In the genomic region with DNA sequence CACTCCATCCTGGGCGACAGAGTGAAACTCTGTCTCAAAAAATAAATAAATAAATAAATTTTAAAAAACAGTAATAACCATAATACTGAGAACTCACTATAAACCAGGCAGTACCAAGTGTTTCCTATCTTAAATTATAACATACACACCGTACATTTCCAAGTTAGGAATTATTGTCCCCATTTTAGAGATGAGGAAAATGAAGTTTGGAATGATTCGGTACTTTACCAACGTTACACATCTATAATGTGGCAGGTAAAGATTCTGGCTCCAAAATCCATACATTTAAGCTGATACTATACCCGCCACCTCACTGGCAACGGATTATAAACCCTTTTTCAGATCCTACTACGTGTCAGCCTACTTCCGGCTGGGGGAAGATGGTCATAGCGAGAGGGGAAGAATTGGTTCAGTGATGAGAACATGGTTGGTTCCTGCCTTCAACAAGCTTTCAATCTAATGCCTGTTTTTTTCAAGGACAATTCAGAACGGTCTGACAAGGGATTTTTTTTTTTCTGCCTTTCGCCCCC, we compare ENCODE assay signal across 12 cellular contexts.
DNase-seq lines count a peak whose midpoint lies in the region; ATAC-seq, FAIRE-seq and TF ChIP-seq lines count a peak whose summit lies in the region.
"Had no signal": no experiment of that assay in that cellular context is flagged by ENCODE, and none has a peak within 500 bp of the region (broad histone marks: within the 10 kb centered on the region; RNA-seq: fewer than 3 reads in every experiment).

No MANE protein-coding gene starts in this region.

- intact Hi-C loops in Calu3 (cut with micrococcal nuclease; ENCODE audit: unreplicated experiment) (loop anchor here (5.0 kb wide), 1 partner anchor 158 kb away; no protein-coding TSS in a partner anchor), ascending aorta (cut with DNase I) (loop anchor here (5.0 kb wide), 3 partner anchors 128 to 393 kb away; no protein-coding TSS in a partner anchor), kidney (cut with DNase I) (no loop called here), gastrocnemius medialis (cut with DNase I; ENCODE audit: low total_unique reads) (loop anchor here (5.0 kb wide), 1 partner anchor 513 kb away; a partner anchor contains a TSS), sciatic nerve (cut with DNase I) (no loop called here)

- no peak for TF ChIP-seq POLR2A in gastrocnemius medialis (IDR thresholded peaks at IDR 0.05)

- no peaks in the 10 kb centered on the region for H3K27me3 ChIP-seq in ascending aorta
- no peaks in the 10 kb centered on the region for H3K27me3 ChIP-seq in gastrocnemius medialis
- H3K27me3 ChIP-seq: SJSA1 had no signal

- H3K36me3 ChIP-seq in ascending aorta (no peaks in the 10 kb centered on the region), kidney (ENCODE audit: control insufficient read depth in 1 of 2, insufficient read depth in 2 of 2, low read length in 2 of 2) (no peaks in the 10 kb centered on the region), gastrocnemius medialis (no peaks in the 10 kb centered on the region)
- H3K36me3 ChIP-seq: SJSA1 had no signal

- peaks cover 47% of the 10 kb centered on the region for H3K36me3 Mint-ChIP-seq in Calu3 (ENCODE audit: insufficient read depth, unreplicated experiment)

- ATAC-seq in gastrocnemius medialis = no peak
- no peak for ATAC-seq in sciatic nerve
- ATAC-seq: activated CD8-positive, alpha-beta T cell treated with anti-CD3 and anti-CD28 coated beads, Interleukin-2, amount 10 ng/mL, durations not matched to agents 7 days and 5 days had no signal

- peaks cover 3 to 6% of the 10 kb centered on the region in 2 donors for H3K9me3 ChIP-seq in ascending aorta
- H3K9me3 ChIP-seq in kidney (ENCODE audit: control insufficient read depth in 1 of 2, low read length in 2 of 2) = peaks cover 0 to 5% of the 10 kb centered on the region in 2 donors
- peaks cover 0 to 4% (median 0%) of the 10 kb centered on the region in 3 donors for H3K9me3 ChIP-seq in gastrocnemius medialis

- peaks cover under 1% of the 10 kb centered on the region for H3K9me3 Mint-ChIP-seq in Calu3 (ENCODE audit: low read depth, unreplicated experiment)

- peak overlapping the region; percentile 65 for H3K4me3 Mint-ChIP-seq in Calu3 (ENCODE audit: low read depth, unreplicated experiment)
- H3K4me3 Mint-ChIP-seq: activated CD8-positive, alpha-beta T cell treated with anti-CD3 and anti-CD28 coated beads, Interleukin-2, amount 10 ng/mL, durations not matched to agents 7 days and 5 days had no signal

- H3K4me1 Mint-ChIP-seq in Calu3 (ENCODE audit: low read depth, unreplicated experiment) = peaks cover 76% of the 10 kb centered on the region

- peak overlapping the region; percentile 74 to 85 for H3K27ac ChIP-seq in ascending aorta
- H3K27ac ChIP-seq in kidney (ENCODE audit: low read depth in 2 of 2, low read length in 2 of 2) = peak overlapping the region; percentile 81 to 87
- peak overlapping the region; percentile 67 to 87 (median 85) for H3K27ac ChIP-seq in gastrocnemius medialis

- peak overlapping the region; percentile 95 for H3K27ac Mint-ChIP-seq in Calu3 (ENCODE audit: unreplicated experiment)

- CTCF ChIA-PET in Calu3 (lab: Charles Lee) = interaction anchor here (1.9 kb wide), 1 partner anchor 106 kb away, joined by 16 read pairs; a partner anchor contains a TSS

- DNase-seq in Calu3 (no peak), ascending aorta (ENCODE audit: low spot score in 2 of 2) (no peak), kidney (no peak), gastrocnemius medialis (no peak), sciatic nerve (ENCODE audit: low spot score) (no peak), G401 (ENCODE audit: low spot score) (no peak), DMS153 (lab: John Stamatoyannopoulos, UW) (no peak)
- DNase-seq in activated CD4-positive, alpha-beta T cell treated with anti-CD3 and anti-CD28 coated beads for 4 hours = no peak
- DNase-seq: activated CD8-positive, alpha-beta T cell treated with anti-CD3 and anti-CD28 coated beads, Interleukin-2, amount 10 ng/mL, durations not matched to agents 7 days and 5 days; NCI-H1417 treated with DMSO at 0.1 percent for 48 hours; stimulated activated CD4-positive, alpha-beta T cell treated with anti-CD3 and anti-CD28 coated beads, Interleukin-4, amount 100 ng/mL, for 4 hours had no signal

- TF ChIP-seq CTCF in Calu3 (IDR thresholded peaks at IDR 0.05; ENCODE audit: unreplicated experiment) (no peak), ascending aorta (IDR thresholded peaks at IDR 0.05) (no peak), kidney (IDR thresholded peaks at IDR 0.05; ENCODE audit: borderline replicate concordance, extremely low read depth, insufficient read depth) (no peak), gastrocnemius medialis (IDR thresholded peaks at IDR 0.05 in 4 of 5, conservative IDR thresholded peaks at IDR 0.05 in 1 of 5) (no peak)

- H3K4me3 ChIP-seq in ascending aorta (peak overlapping the region; percentile 20 to 52), kidney (ENCODE audit: low read length in 2 of 2) (no peak overlapping the region), gastrocnemius medialis (peak overlapping the region; percentile 40 to 46 (median 40))
- H3K4me3 ChIP-seq: SJSA1 had no signal

- H3K27me3 Mint-ChIP-seq in Calu3 (ENCODE audit: unreplicated experiment) = no peaks in the 10 kb centered on the region

- no peak for FAIRE-seq in kidney (lab: Jason Lieb, UNC)

- H3K9ac ChIP-seq in kidney (ENCODE audit: low read length in 2 of 2) = no peak overlapping the region

- no TSS peak for BruUV-seq in Calu3 (replicated peaks; lab: Mats Ljungman, UMichigan)

- in situ Hi-C loops in gastrocnemius medialis (cut with MboI; ENCODE audit: low sequenced_read_pairs in 4 of 4) (loop anchor here (5.0 to 25.0 kb wide), 4 partner anchors 103 to 203 kb away; a partner anchor contains a TSS), G401 (cut with HindIII; ENCODE audit: low sequenced_read_pairs) (no loop called here)

- H3K4me1 ChIP-seq in ascending aorta (peaks cover 16 to 41% of the 10 kb centered on the region in 2 donors), kidney (ENCODE audit: control insufficient read depth in 1 of 2, insufficient read depth in 1 of 2, low read depth in 1 of 2, low read length in 2 of 2) (peaks cover 22 to 25% of the 10 kb centered on the region in 2 donors), gastrocnemius medialis (peaks cover 37 to 38% of the 10 kb centered on the region in 2 donors)

Comparison
In these comparisons a context has a peak if more than half of its experiments do, and no peak if none do; other contexts are left out.
1. H3K4me3 ChIP-seq: peak in ascending aorta (2 of 2) and gastrocnemius medialis (4 of 4); none in kidney (0 of 2).
2. intact Hi-C loops: an anchor here in Calu3 (5.0 kb wide), ascending aorta (5.0 kb wide) and gastrocnemius medialis (5.0 kb wide); none called in kidney and sciatic nerve.
3. Peak in every context shown above with its lines, with median percentiles within 50 percentile points of each other: H3K27ac ChIP-seq.